Comparison of ENCODE assay signal across 1 cellular context in the genomic region with DNA sequence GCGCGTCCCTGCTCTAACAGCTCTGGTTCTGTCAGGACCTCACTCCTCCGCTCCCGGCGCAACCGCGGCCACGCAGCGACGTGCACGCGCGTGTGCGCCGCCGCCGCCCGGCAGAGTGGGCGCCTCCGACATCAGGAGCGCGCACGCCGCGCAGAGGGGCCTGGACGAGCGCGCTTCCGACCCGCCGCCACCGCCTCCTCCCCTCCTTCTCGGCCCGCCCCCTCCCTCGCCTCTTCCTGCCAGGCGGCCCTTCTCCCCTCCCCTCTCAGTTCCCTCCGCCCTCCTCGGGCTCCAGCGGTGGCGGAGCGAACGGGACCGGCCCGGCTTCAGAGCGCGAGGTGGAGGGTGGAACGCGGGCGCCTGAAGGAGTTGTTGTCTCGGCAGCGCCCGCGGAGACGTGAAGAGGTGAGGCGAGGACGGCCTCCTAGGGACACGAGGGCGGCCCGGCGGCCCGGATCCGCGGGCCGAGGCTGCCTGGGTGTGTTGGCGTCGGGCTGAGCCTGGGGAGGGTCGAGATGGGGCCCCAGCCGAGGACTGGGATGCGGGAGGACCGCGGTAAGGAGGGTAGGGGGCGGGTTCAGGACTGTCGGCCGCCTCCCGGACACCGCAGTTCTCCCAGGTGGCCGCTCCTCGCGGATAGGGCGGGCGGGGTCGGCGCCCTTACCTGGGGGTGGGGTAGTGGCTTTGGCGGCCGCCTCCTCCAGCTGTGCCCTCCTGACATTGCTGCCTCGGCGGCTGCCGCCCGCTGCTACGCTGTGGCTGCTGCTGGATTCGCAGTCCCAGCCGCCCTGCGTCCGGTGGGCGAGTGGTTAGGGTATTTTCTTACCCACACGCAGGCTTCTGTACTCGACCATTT.
TF ChIP-seq lines count a peak whose summit lies in the region.

Gene RABGAP1L (plus strand): TSS at position 268 of the 856 bp plus-strand sequence.

TF ChIP-seq in K562, 482 proteins besides CTCF, POLR2A, EP300 and RAD21 (continued from another document and continues in another):
- TF ChIP-seq, protein P1, sequence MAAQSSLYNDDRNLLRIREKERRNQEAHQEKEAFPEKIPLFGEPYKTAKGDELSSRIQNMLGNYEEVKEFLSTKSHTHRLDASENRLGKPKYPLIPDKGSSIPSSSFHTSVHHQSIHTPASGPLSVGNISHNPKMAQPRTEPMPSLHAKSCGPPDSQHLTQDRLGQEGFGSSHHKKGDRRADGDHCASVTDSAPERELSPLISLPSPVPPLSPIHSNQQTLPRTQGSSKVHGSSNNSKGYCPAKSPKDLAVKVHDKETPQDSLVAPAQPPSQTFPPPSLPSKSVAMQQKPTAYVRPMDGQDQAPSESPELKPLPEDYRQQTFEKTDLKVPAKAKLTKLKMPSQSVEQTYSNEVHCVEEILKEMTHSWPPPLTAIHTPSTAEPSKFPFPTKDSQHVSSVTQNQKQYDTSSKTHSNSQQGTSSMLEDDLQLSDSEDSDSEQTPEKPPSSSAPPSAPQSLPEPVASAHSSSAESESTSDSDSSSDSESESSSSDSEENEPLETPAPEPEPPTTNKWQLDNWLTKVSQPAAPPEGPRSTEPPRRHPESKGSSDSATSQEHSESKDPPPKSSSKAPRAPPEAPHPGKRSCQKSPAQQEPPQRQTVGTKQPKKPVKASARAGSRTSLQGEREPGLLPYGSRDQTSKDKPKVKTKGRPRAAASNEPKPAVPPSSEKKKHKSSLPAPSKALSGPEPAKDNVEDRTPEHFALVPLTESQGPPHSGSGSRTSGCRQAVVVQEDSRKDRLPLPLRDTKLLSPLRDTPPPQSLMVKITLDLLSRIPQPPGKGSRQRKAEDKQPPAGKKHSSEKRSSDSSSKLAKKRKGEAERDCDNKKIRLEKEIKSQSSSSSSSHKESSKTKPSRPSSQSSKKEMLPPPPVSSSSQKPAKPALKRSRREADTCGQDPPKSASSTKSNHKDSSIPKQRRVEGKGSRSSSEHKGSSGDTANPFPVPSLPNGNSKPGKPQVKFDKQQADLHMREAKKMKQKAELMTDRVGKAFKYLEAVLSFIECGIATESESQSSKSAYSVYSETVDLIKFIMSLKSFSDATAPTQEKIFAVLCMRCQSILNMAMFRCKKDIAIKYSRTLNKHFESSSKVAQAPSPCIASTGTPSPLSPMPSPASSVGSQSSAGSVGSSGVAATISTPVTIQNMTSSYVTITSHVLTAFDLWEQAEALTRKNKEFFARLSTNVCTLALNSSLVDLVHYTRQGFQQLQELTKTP (IDR thresholded peaks at IDR 0.05; ENCODE audit: low read depth in 1 of 2, partially characterized antibody in 2 of 2) = no peak
- TF ChIP-seq ZNF12 (CRISPR knock-in tag; IDR thresholded peaks at IDR 0.05) = peak; percentile 4; the same call in 1 of the 2 replicates
- peak; percentile 64 to 87; a peak in 3 of 4 replicates for TF ChIP-seq SIN3A (IDR thresholded peaks at IDR 0.05; ENCODE audit: borderline replicate concordance in 2 of 2, control insufficient read depth in 1 of 2, low read depth in 2 of 2, low read length in 2 of 2)
- TF ChIP-seq MEF2D (tag; conservative IDR thresholded peaks at IDR 0.05; ENCODE audit: low read depth) = no peak
- TF ChIP-seq CCNT2 (IDR thresholded peaks at IDR 0.05; ENCODE audit: borderline replicate concordance, extremely low read depth, insufficient read length, low read depth, low read length) = peak; percentile 89
- TF ChIP-seq SREBF1 (IDR thresholded peaks at IDR 0.05; ENCODE audit: borderline replicate concordance, low read depth, low read length) = 0 out of 2 replicates have a peak, but pooled peaks have one; percentile 52
- no peak for TF ChIP-seq POLR3G (IDR thresholded peaks at IDR 0.05; ENCODE audit: extremely low read depth, insufficient read length, insufficient replicate concordance)
- peak in 1 of 3 experiments; percentile 92; a peak in 2 of 6 replicates for TF ChIP-seq ZBTB11 (CRISPR knock-in tag; IDR thresholded peaks at IDR 0.05)
- TF ChIP-seq ZZZ3 (IDR thresholded peaks at IDR 0.05) = no peak
- peak; percentile 68 for TF ChIP-seq ETS1 (conservative IDR thresholded peaks at IDR 0.05; ENCODE audit: control insufficient read depth, low read depth, low read length)
- no peak for TF ChIP-seq TRIM28 (IDR thresholded peaks at IDR 0.05)
- TF ChIP-seq HDAC1 (IDR thresholded peaks at IDR 0.05) = peak in 1 of 2 experiments; percentile 84; a peak in 2 of 4 replicates
- peak; percentile 80 for TF ChIP-seq MYC (IDR thresholded peaks at IDR 0.05; ENCODE audit: low read depth, low read length)
- TF ChIP-seq MYC (CRISPR knock-in tag; IDR thresholded peaks at IDR 0.05; ENCODE audit: borderline replicate concordance, low read depth) = peak; percentile 84; the same call in 1 of the 2 replicates
- peak; percentile 98 for TF ChIP-seq CXXC5 (CRISPR knock-in tag; IDR thresholded peaks at IDR 0.05)
- TF ChIP-seq, protein P2, sequence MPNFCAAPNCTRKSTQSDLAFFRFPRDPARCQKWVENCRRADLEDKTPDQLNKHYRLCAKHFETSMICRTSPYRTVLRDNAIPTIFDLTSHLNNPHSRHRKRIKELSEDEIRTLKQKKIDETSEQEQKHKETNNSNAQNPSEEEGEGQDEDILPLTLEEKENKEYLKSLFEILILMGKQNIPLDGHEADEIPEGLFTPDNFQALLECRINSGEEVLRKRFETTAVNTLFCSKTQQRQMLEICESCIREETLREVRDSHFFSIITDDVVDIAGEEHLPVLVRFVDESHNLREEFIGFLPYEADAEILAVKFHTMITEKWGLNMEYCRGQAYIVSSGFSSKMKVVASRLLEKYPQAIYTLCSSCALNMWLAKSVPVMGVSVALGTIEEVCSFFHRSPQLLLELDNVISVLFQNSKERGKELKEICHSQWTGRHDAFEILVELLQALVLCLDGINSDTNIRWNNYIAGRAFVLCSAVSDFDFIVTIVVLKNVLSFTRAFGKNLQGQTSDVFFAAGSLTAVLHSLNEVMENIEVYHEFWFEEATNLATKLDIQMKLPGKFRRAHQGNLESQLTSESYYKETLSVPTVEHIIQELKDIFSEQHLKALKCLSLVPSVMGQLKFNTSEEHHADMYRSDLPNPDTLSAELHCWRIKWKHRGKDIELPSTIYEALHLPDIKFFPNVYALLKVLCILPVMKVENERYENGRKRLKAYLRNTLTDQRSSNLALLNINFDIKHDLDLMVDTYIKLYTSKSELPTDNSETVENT (CRISPR knock-in tag; IDR thresholded peaks at IDR 0.05) = peak; percentile 78
- no peak for TF ChIP-seq HDAC3 (IDR thresholded peaks at IDR 0.05; ENCODE audit: borderline replicate concordance, partially characterized antibody)
- no peak for TF ChIP-seq MTF1 (CRISPR knock-in tag; IDR thresholded peaks at IDR 0.05; ENCODE audit: borderline replicate concordance)
- no peak for TF ChIP-seq HMG20A (CRISPR knock-in tag; conservative IDR thresholded peaks at IDR 0.05)
- peak; percentile 95; the same call in 1 of the 2 replicates for TF ChIP-seq DMBX1 (CRISPR knock-in tag; IDR thresholded peaks at IDR 0.05; ENCODE audit: borderline replicate concordance)
- TF ChIP-seq, protein P3, sequence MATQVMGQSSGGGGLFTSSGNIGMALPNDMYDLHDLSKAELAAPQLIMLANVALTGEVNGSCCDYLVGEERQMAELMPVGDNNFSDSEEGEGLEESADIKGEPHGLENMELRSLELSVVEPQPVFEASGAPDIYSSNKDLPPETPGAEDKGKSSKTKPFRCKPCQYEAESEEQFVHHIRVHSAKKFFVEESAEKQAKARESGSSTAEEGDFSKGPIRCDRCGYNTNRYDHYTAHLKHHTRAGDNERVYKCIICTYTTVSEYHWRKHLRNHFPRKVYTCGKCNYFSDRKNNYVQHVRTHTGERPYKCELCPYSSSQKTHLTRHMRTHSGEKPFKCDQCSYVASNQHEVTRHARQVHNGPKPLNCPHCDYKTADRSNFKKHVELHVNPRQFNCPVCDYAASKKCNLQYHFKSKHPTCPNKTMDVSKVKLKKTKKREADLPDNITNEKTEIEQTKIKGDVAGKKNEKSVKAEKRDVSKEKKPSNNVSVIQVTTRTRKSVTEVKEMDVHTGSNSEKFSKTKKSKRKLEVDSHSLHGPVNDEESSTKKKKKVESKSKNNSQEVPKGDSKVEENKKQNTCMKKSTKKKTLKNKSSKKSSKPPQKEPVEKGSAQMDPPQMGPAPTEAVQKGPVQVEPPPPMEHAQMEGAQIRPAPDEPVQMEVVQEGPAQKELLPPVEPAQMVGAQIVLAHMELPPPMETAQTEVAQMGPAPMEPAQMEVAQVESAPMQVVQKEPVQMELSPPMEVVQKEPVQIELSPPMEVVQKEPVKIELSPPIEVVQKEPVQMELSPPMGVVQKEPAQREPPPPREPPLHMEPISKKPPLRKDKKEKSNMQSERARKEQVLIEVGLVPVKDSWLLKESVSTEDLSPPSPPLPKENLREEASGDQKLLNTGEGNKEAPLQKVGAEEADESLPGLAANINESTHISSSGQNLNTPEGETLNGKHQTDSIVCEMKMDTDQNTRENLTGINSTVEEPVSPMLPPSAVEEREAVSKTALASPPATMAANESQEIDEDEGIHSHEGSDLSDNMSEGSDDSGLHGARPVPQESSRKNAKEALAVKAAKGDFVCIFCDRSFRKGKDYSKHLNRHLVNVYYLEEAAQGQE (CRISPR knock-in tag; IDR thresholded peaks at IDR 0.05; ENCODE audit: low read depth) = peak; percentile 51; the same call in 1 of the 2 replicates
- peak; percentile 78; the same call in 1 of the 2 replicates for TF ChIP-seq TAF7 (tag; IDR thresholded peaks at IDR 0.05)
- no peak for TF ChIP-seq CHD4 (IDR thresholded peaks at IDR 0.05; ENCODE audit: insufficient read depth, insufficient replicate concordance, low read depth, low read length, poor library complexity, severe bottlenecking)
- no peak for TF ChIP-seq SRSF7 (optimal IDR thresholded peaks at IDR 0.05; ENCODE audit: low read depth, low read length)
- no peak for TF ChIP-seq SAFB2 (IDR thresholded peaks at IDR 0.05; ENCODE audit: borderline replicate concordance, low read depth, low read length, severe bottlenecking)
- TF ChIP-seq MYBL2 (IDR thresholded peaks at IDR 0.05; ENCODE audit: low read depth) = no peak
- no peak for TF ChIP-seq MYBL2 (CRISPR knock-in tag; IDR thresholded peaks at IDR 0.05; ENCODE audit: borderline replicate concordance)
- TF ChIP-seq KLF6 (CRISPR knock-in tag; IDR thresholded peaks at IDR 0.05; ENCODE audit: borderline replicate concordance) = 0 out of 2 replicates have a peak, but pooled peaks have one; percentile 44
- TF ChIP-seq BRCA1 (IDR thresholded peaks at IDR 0.05) = no peak
- TF ChIP-seq BRCA1 (CRISPR knock-in tag; IDR thresholded peaks at IDR 0.05) = no peak
- TF ChIP-seq ZNF384 (IDR thresholded peaks at IDR 0.05; ENCODE audit: low read depth, low read length) = no peak
- TF ChIP-seq ETV1 (tag; conservative IDR thresholded peaks at IDR 0.05; ENCODE audit: low read depth) = peak; percentile 43
- no peak for TF ChIP-seq NR3C1 (CRISPR knock-in tag; IDR thresholded peaks at IDR 0.05)
- TF ChIP-seq TEAD1 (CRISPR knock-in tag; IDR thresholded peaks at IDR 0.05) = peak; percentile 34 to 87; a peak in 3 of 4 replicates
- TF ChIP-seq CEBPB (tag; IDR thresholded peaks at IDR 0.05) = no peak
- TF ChIP-seq, protein P4, sequence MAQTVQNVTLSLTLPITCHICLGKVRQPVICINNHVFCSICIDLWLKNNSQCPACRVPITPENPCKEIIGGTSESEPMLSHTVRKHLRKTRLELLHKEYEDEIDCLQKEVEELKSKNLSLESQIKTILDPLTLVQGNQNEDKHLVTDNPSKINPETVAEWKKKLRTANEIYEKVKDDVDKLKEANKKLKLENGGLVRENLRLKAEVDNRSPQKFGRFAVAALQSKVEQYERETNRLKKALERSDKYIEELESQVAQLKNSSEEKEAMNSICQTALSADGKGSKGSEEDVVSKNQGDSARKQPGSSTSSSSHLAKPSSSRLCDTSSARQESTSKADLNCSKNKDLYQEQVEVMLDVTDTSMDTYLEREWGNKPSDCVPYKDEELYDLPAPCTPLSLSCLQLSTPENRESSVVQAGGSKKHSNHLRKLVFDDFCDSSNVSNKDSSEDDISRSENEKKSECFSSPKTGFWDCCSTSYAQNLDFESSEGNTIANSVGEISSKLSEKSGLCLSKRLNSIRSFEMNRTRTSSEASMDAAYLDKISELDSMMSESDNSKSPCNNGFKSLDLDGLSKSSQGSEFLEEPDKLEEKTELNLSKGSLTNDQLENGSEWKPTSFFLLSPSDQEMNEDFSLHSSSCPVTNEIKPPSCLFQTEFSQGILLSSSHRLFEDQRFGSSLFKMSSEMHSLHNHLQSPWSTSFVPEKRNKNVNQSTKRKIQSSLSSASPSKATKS (CRISPR knock-in tag; IDR thresholded peaks at IDR 0.05) = no peak
- TF ChIP-seq ZNF174 (CRISPR knock-in tag; IDR thresholded peaks at IDR 0.05) = no peak
- TF ChIP-seq CSDE1 (IDR thresholded peaks at IDR 0.05) = no peak
- TF ChIP-seq, protein P5, sequence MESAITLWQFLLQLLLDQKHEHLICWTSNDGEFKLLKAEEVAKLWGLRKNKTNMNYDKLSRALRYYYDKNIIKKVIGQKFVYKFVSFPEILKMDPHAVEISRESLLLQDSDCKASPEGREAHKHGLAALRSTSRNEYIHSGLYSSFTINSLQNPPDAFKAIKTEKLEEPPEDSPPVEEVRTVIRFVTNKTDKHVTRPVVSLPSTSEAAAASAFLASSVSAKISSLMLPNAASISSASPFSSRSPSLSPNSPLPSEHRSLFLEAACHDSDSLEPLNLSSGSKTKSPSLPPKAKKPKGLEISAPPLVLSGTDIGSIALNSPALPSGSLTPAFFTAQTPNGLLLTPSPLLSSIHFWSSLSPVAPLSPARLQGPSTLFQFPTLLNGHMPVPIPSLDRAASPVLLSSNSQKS (CRISPR knock-in tag; IDR thresholded peaks at IDR 0.05) = no peak
- no peak for TF ChIP-seq NCOA4 (IDR thresholded peaks at IDR 0.05; ENCODE audit: partially characterized antibody)
- TF ChIP-seq ZNF24 (IDR thresholded peaks at IDR 0.05) = peak; percentile 91
